In genomic region chr13:34044660-34045080, GRCh38 we compare ENCODE assay signal across 15 cellular contexts.
DNase-seq lines count a peak whose midpoint lies in the region; ATAC-seq and TF ChIP-seq lines count a peak whose summit lies in the region.
"Had no signal": no experiment of that assay in that cellular context is flagged by ENCODE, and none has a peak within 500 bp of the region (broad histone marks: within the 10 kb centered on the region; RNA-seq: fewer than 3 reads in every experiment).

No MANE protein-coding gene starts in this region.

- H3K9me3 Mint-ChIP-seq in brain = peaks cover 0 to 3% (median 0%) of the 10 kb centered on the region in 5 experiments
- H3K9me3 Mint-ChIP-seq: activated CD4-positive, alpha-beta T cell treated with anti-CD3 and anti-CD28 coated beads, Interleukin-2, amount 10 ng/mL, durations not matched to agents 24 days and 14 days had no signal

- no peak overlapping the region for H3K27ac ChIP-seq in ascending aorta
- H3K27ac ChIP-seq in stomach = no peak overlapping the region
- H3K27ac ChIP-seq: SJCRH30 had no signal

- no peak for ATAC-seq in GM19395 (IDR thresholded peaks at IDR 0.05; ENCODE audit: unreplicated experiment)

- in situ Hi-C loops in Caki2 (cut with HindIII; ENCODE audit: low pct_unique_long_range_greater_than_20kb, low sequenced_read_pairs) = no loop called here

- no peak for TF ChIP-seq EP300 in stomach (IDR thresholded peaks at IDR 0.05)

- H3K9me3 ChIP-seq in ascending aorta (no peaks in the 10 kb centered on the region), stomach (no peaks in the 10 kb centered on the region)
- H3K9me3 ChIP-seq: SJCRH30 had no signal

- H3K36me3 ChIP-seq in ascending aorta = no peaks in the 10 kb centered on the region
- H3K36me3 ChIP-seq in stomach = no peaks in the 10 kb centered on the region
- H3K36me3 ChIP-seq: SJCRH30 had no signal

- TF ChIP-seq CTCF in brain (conservative IDR thresholded peaks at IDR 0.05) (no peak), ascending aorta (IDR thresholded peaks at IDR 0.05) (no peak), stomach (IDR thresholded peaks at IDR 0.05) (no peak)

- no peaks in the 10 kb centered on the region for H3K27me3 Mint-ChIP-seq in brain
- H3K27me3 Mint-ChIP-seq: activated CD4-positive, alpha-beta T cell treated with anti-CD3 and anti-CD28 coated beads, Interleukin-2, amount 10 ng/mL, durations not matched to agents 24 days and 14 days had no signal

- no peak for TF ChIP-seq POLR2A in stomach (IDR thresholded peaks at IDR 0.05)

- H3K4me1 Mint-ChIP-seq in brain = no peaks in the 10 kb centered on the region
- H3K4me1 Mint-ChIP-seq: activated CD4-positive, alpha-beta T cell treated with anti-CD3 and anti-CD28 coated beads, Interleukin-2, amount 10 ng/mL, durations not matched to agents 24 days and 14 days; neural crest cell had no signal

- peak overlapping the region in 3 of 5 experiments; percentile 51 to 91 (median 61) for H3K27ac Mint-ChIP-seq in brain
- H3K27ac Mint-ChIP-seq: activated CD4-positive, alpha-beta T cell treated with anti-CD3 and anti-CD28 coated beads, Interleukin-2, amount 10 ng/mL, durations not matched to agents 24 days and 14 days had no signal

- H3K4me3 ChIP-seq in ascending aorta (no peak overlapping the region), stomach (no peak overlapping the region)
- H3K4me3 ChIP-seq: SJCRH30 had no signal

- H3K4me3 Mint-ChIP-seq in brain = no peak overlapping the region
- H3K4me3 Mint-ChIP-seq: activated CD4-positive, alpha-beta T cell treated with anti-CD3 and anti-CD28 coated beads, Interleukin-2, amount 10 ng/mL, durations not matched to agents 24 days and 14 days; neural crest cell had no signal

- no peaks in the 10 kb centered on the region for H3K36me3 Mint-ChIP-seq in brain

- DNase-seq in Caki2 (ENCODE audit: low read depth) (peak; percentile 22), LoVo (ENCODE audit: low spot score) (peak; percentile 35), kidney glomerular epithelial cell (lab: John Stamatoyannopoulos, UW) (peak; percentile 33), ascending aorta (ENCODE audit: low spot score in 2 of 2) (no peak), stomach (no peak)
- DNase-seq in stimulated activated CD4-positive, alpha-beta T cell treated with anti-CD3 and anti-CD28 coated beads, Interleukin-4, amount 100 ng/mL, for 4 hours = no peak
- DNase-seq: activated CD4-positive, alpha-beta T cell treated with anti-CD3 and anti-CD28 coated beads, Interleukin-2, amount 10 ng/mL, durations not matched to agents 24 days and 14 days; DND-41; effector CD4-positive, alpha-beta T cell; NCI-H2081; SJCRH30; stimulated activated CD4-positive, alpha-beta T cell treated with anti-CD3 and anti-CD28 coated beads, Interleukin-2, amount 100 ng/mL, for 24 hours had no signal

- H3K27me3 ChIP-seq in ascending aorta (no peaks in the 10 kb centered on the region), stomach (no peaks in the 10 kb centered on the region)
- H3K27me3 ChIP-seq: SJCRH30 had no signal

- intact Hi-C loops in ascending aorta (cut with DNase I) = no loop called here
- intact Hi-C loops in stomach (cut with DNase I; ENCODE audit: low total_unique reads) = no loop called here

- H3K4me1 ChIP-seq in ascending aorta (no peaks in the 10 kb centered on the region), stomach (no peaks in the 10 kb centered on the region)

Comparison
In these comparisons a context has a peak if more than half of its experiments do, and no peak if none do; other contexts are left out.
1. DNase-seq: peak in Caki2 (single experiment), LoVo (single experiment) and kidney glomerular epithelial cell (single experiment); none in ascending aorta (0 of 2), stimulated activated CD4-positive, alpha-beta T cell treated with anti-CD3 and anti-CD28 coated beads, Interleukin-4, amount 100 ng/mL, for 4 hours (0 of 2) and stomach (single experiment).